10 cellular contexts compared by ENCODE assay signal in genomic region chr19:35265126-35265995, GRCh38. TPM values are rescaled to one million over a fixed set of nuclear protein-coding genes. Genes with fewer than 3 reads are reported as not detected.
A peak's percentile ranks its signal among the peaks of the same experiment; 100 is the strongest.
DNase-seq lines count a peak whose midpoint lies in the region; ATAC-seq and TF ChIP-seq lines count a peak whose summit lies in the region.
"Had no signal": no experiment of that assay in that cellular context is flagged by ENCODE, and none has a peak within 500 bp of the region (broad histone marks: within the 10 kb centered on the region; RNA-seq: fewer than 3 reads in every experiment).

No MANE protein-coding gene starts in this region.

- CTCF ChIA-PET in CD8-positive, alpha-beta memory T cell (lab: Charles Lee), result interaction anchor here (0.9 to 1.3 kb wide), 2 partner anchors 10 to 14 kb away, joined by 3 to 4 read pairs; no protein-coding TSS in a partner anchor
- CTCF ChIA-PET in OCI-LY7 (lab: Charles Lee; ENCODE audit: unreplicated experiment), result no interaction called here

- H2AFZ ChIP-seq in OCI-LY7 (ENCODE audit: low read length) (no peak overlapping the region), osteoblast (ENCODE audit: low read length) (no peak overlapping the region)

- no peaks in the 10 kb centered on the region for H3K27me3 ChIP-seq in CD8-positive, alpha-beta memory T cell (ENCODE audit: insufficient read depth, low read length, poor library complexity, severe bottlenecking)
- H3K27me3 ChIP-seq in osteoblast (ENCODE audit: insufficient read depth, low read length), result peaks cover 8% of the 10 kb centered on the region
- peaks cover 12% of the 10 kb centered on the region for H3K27me3 ChIP-seq in BE2C

- TF ChIP-seq CTCF in OCI-LY7 (conservative IDR thresholded peaks at IDR 0.05; ENCODE audit: low read length), result no peak
- TF ChIP-seq CTCF in chondrocyte (IDR thresholded peaks at IDR 0.05), result no peak
- TF ChIP-seq CTCF in osteoblast (IDR thresholded peaks at IDR 0.05; ENCODE audit: extremely low read depth, low read depth, low read length), result no peak
- no peak for TF ChIP-seq CTCF in BE2C (IDR thresholded peaks at IDR 0.05; ENCODE audit: low read depth, low read length)

- no peaks in the 10 kb centered on the region for H3K9me3 ChIP-seq in CD8-positive, alpha-beta memory T cell (ENCODE audit: low read length)
- H3K9me3 ChIP-seq in OCI-LY7 (ENCODE audit: low read length), result no peaks in the 10 kb centered on the region
- no peaks in the 10 kb centered on the region for H3K9me3 ChIP-seq in osteoblast (ENCODE audit: low read depth, low read length)
- H3K9me3 ChIP-seq in BE2C, result no peaks in the 10 kb centered on the region
- H3K9me3 ChIP-seq: HAP-1 had no signal

- H3K9me3 Mint-ChIP-seq in CD8-positive, alpha-beta memory T cell, result no peaks in the 10 kb centered on the region
- no peaks in the 10 kb centered on the region for H3K9me3 Mint-ChIP-seq in chondrocyte (ENCODE audit: low read depth)

- H3K27ac ChIP-seq in CD8-positive, alpha-beta memory T cell (ENCODE audit: low read depth, low read length), result no peak overlapping the region
- H3K27ac ChIP-seq in OCI-LY7 (ENCODE audit: low read depth, low read length, poor library complexity, severe bottlenecking), result peak overlapping the region; percentile 39
- H3K27ac ChIP-seq in osteoblast (ENCODE audit: low read depth, low read length), result no peak overlapping the region

- H3K79me2 ChIP-seq in OCI-LY7 (ENCODE audit: insufficient read depth, low read depth, low read length), result peaks cover 9% of the 10 kb centered on the region; the same call in 1 of the 2 replicates
- peaks cover 9% of the 10 kb centered on the region for H3K79me2 ChIP-seq in osteoblast (ENCODE audit: insufficient read depth, low read length)

- no TSS peak for BruUV-seq in OCI-LY7 (replicated peaks; lab: Mats Ljungman, UMichigan)

- H3K4me3 Mint-ChIP-seq in CD8-positive, alpha-beta memory T cell, result peak overlapping the region; percentile 25 to 95 (median 78)
- H3K4me3 Mint-ChIP-seq in chondrocyte (ENCODE audit: unreplicated experiment), result peak overlapping the region; percentile 96

- peak overlapping the region; percentile 16 to 94 (median 86) for H3K27ac Mint-ChIP-seq in CD8-positive, alpha-beta memory T cell
- H3K27ac Mint-ChIP-seq in chondrocyte (ENCODE audit: unreplicated experiment), result no peak overlapping the region

- intact Hi-C loops in OCI-LY7 (cut with micrococcal nuclease; ENCODE audit: unreplicated experiment), result loop anchor here (5.0 kb wide), 1 partner anchor 123 kb away; the partner anchor contains the start of gene FXYD7

- peaks cover 24 to 43% (median 24%) of the 10 kb centered on the region in 3 donors for H3K4me1 Mint-ChIP-seq in CD8-positive, alpha-beta memory T cell
- peaks cover 8% of the 10 kb centered on the region for H3K4me1 Mint-ChIP-seq in chondrocyte (ENCODE audit: low read depth)

- H3K9me2 ChIP-seq in OCI-LY7 (ENCODE audit: insufficient read depth, low read length), result no peaks in the 10 kb centered on the region

- H3K27me3 Mint-ChIP-seq in CD8-positive, alpha-beta memory T cell, result peaks cover 0 to 2% of the 10 kb centered on the region in 2 donors
- H3K27me3 Mint-ChIP-seq in chondrocyte (ENCODE audit: low read depth), result no peaks in the 10 kb centered on the region

- peak overlapping the region; percentile 18; the same call in 1 of the 2 replicates for H3K4me2 ChIP-seq in OCI-LY7 (ENCODE audit: low read length)
- H3K4me2 ChIP-seq in osteoblast (ENCODE audit: insufficient read depth, low read length), result no peak overlapping the region

- ATAC-seq in HG03280 (IDR thresholded peaks at IDR 0.05; ENCODE audit: unreplicated experiment), result no peak

- POLR2A ChIA-PET in CD8-positive, alpha-beta memory T cell (lab: Charles Lee), result interaction anchor here (1.0 kb wide), 1 partner anchor 16 kb away, joined by 5 read pairs; no protein-coding TSS in a partner anchor
- POLR2A ChIA-PET in OCI-LY7 (lab: Charles Lee), result no interaction called here

- no peaks in the 10 kb centered on the region for H4K20me1 ChIP-seq in OCI-LY7 (ENCODE audit: insufficient read depth, low read length)
- peaks cover 9% of the 10 kb centered on the region for H4K20me1 ChIP-seq in osteoblast (ENCODE audit: insufficient read depth, low read length)

- H3K4me3 ChIP-seq in CD8-positive, alpha-beta memory T cell (ENCODE audit: low read length), result no peak overlapping the region
- H3K4me3 ChIP-seq in OCI-LY7 (ENCODE audit: low read depth, low read length, poor library complexity, severe bottlenecking), result no peak overlapping the region
- no peak overlapping the region for H3K4me3 ChIP-seq in osteoblast (ENCODE audit: insufficient read depth, low read length)
- no peak overlapping the region for H3K4me3 ChIP-seq in BE2C (ENCODE audit: low read depth, low read length)
- H3K4me3 ChIP-seq: HAP-1 had no signal

- H3K36me3 ChIP-seq in CD8-positive, alpha-beta memory T cell (ENCODE audit: insufficient read depth, low read length), result peaks cover 4% of the 10 kb centered on the region
- H3K36me3 ChIP-seq in OCI-LY7 (ENCODE audit: insufficient read depth, low read length) (peaks cover 61% of the 10 kb centered on the region), osteoblast (ENCODE audit: insufficient read depth, low read length) (peaks cover 4% of the 10 kb centered on the region), BE2C (peaks cover 1% of the 10 kb centered on the region)

- peaks cover 22% of the 10 kb centered on the region for H3K4me1 ChIP-seq in CD8-positive, alpha-beta memory T cell (ENCODE audit: insufficient read depth, low read length)
- H3K4me1 ChIP-seq in OCI-LY7 (ENCODE audit: insufficient read depth, low read length, poor library complexity, severe bottlenecking) (peaks cover 39% of the 10 kb centered on the region), osteoblast (ENCODE audit: insufficient read depth, low read length) (peaks cover 6% of the 10 kb centered on the region), BE2C (no peaks in the 10 kb centered on the region)

- DNase-seq in CD8-positive, alpha-beta memory T cell, result peak in 1 of 5 donors; percentile 41
- no peak for DNase-seq in OCI-LY7 (ENCODE audit: low spot score)
- DNase-seq in chondrocyte (ENCODE audit: low spot score), result peak; percentile 54
- DNase-seq in osteoblast (ENCODE audit: insufficient read length, low spot score, missing footprints), result peak; percentile 83
- no peak for DNase-seq in COR-L47 (lab: John Stamatoyannopoulos, UW)
- no peak for DNase-seq in MV-4-11 (lab: John Stamatoyannopoulos, UW)
- no peak for DNase-seq in BE2C

- H3K36me3 Mint-ChIP-seq in CD8-positive, alpha-beta memory T cell, result peaks cover 0 to 46% (median 2%) of the 10 kb centered on the region in 3 donors
- H3K36me3 Mint-ChIP-seq in chondrocyte (ENCODE audit: low read depth), result peaks cover 4% of the 10 kb centered on the region

RNA-seq across cellular contexts. Expression of gene USF2, which starts 3.4 kb away (rescaled TPM):
- total RNA-seq in CD8-positive, alpha-beta memory T cell, result 100 to 1,000 TPM; 125 to 132 TPM
- 9.2 TPM for polyA plus RNA-seq in CD8-positive, alpha-beta memory T cell
- total RNA-seq in OCI-LY7 (2014; rRNA removed; shearing (Covaris generic)), result 100.0 and 105 TPM in 2 replicates
- total RNA-seq in OCI-LY7 (2022) (155 and 181 TPM in 2 replicates), chondrocyte (86.1 to 101 TPM (median 86.3 TPM) in 3 replicates), osteoblast (66.2 and 74.0 TPM in 2 replicates)
- 359 TPM for polyA plus RNA-seq in BE2C (2012; ENCODE audit: insufficient read depth, insufficient read length, low read depth)

RNA-seq across cellular contexts. Expression of gene LSR, which starts 16.6 kb away (rescaled TPM):
- total RNA-seq in CD8-positive, alpha-beta memory T cell, result 10 to 100 TPM; 23.5 to 27.5 TPM
- 77.8 TPM for polyA plus RNA-seq in CD8-positive, alpha-beta memory T cell
- total RNA-seq in OCI-LY7 (2014; rRNA removed; shearing (Covaris generic)), result 15.0 and 22.9 TPM in 2 replicates
- total RNA-seq in OCI-LY7 (2022) (26.0 and 33.6 TPM in 2 replicates), chondrocyte (0.24 to 0.99 TPM (median 0.64 TPM) in 3 replicates), osteoblast (0.29 and 0.36 TPM in 2 replicates)
- polyA plus RNA-seq in BE2C (2012; ENCODE audit: insufficient read depth, insufficient read length, low read depth), result 1.5 TPM

RNA-seq across cellular contexts. Expression of gene HAMP, which starts 17.0 kb away (rescaled TPM):
- under 1 TPM; 0.31 TPM for total RNA-seq in CD8-positive, alpha-beta memory T cell
- not detected for polyA plus RNA-seq in CD8-positive, alpha-beta memory T cell
- total RNA-seq in OCI-LY7 (2014; rRNA removed; shearing (Covaris generic)), result 0.19 TPM in 1 of 2 replicates, not detected in the other
- 0.83 and 0.89 TPM in 2 replicates for total RNA-seq in OCI-LY7 (2022)
- not detected in 3 replicates for total RNA-seq in chondrocyte
- not detected in 2 replicates for total RNA-seq in osteoblast
- not detected for polyA plus RNA-seq in BE2C (2012; ENCODE audit: insufficient read depth, insufficient read length, low read depth)

RNA-seq across cellular contexts. Expression of gene MAG, which starts 26.6 kb away (rescaled TPM):
- total RNA-seq in CD8-positive, alpha-beta memory T cell, result not detected
- polyA plus RNA-seq in CD8-positive, alpha-beta memory T cell, result 0.36 TPM
- 4.6 and 6.2 TPM in 2 replicates for total RNA-seq in OCI-LY7 (2014; rRNA removed; shearing (Covaris generic))
- total RNA-seq in OCI-LY7 (2022), result 8.4 and 10.1 TPM in 2 replicates
- total RNA-seq in chondrocyte, result not detected in 3 replicates
- not detected in 2 replicates for total RNA-seq in osteoblast
- polyA plus RNA-seq in BE2C (2012; ENCODE audit: insufficient read depth, insufficient read length, low read depth), result not detected

RNA-seq across cellular contexts. Expression of gene FAM187B, which starts 36.8 kb away (rescaled TPM):
- total RNA-seq in CD8-positive, alpha-beta memory T cell, result not detected
- polyA plus RNA-seq in CD8-positive, alpha-beta memory T cell, result not detected
- not detected in 2 replicates for total RNA-seq in OCI-LY7 (2014; rRNA removed; shearing (Covaris generic))
- total RNA-seq in OCI-LY7 (2022), result not detected in 2 replicates
- not detected in 3 replicates for total RNA-seq in chondrocyte
- total RNA-seq in osteoblast, result not detected in 2 replicates
- not detected for polyA plus RNA-seq in BE2C (2012; ENCODE audit: insufficient read depth, insufficient read length, low read depth)
- polyA plus RNA-seq: liver had no signal

Comparison
In these comparisons a context has a peak if more than half of its experiments do, and no peak if none do; other contexts are left out.
1. DNase-seq: peak in chondrocyte (single experiment) and osteoblast (single experiment); none in OCI-LY7 (single experiment), COR-L47 (single experiment), MV-4-11 (single experiment) and BE2C (single experiment).